ENCODE assay signal across 21 cellular contexts in the genomic region with DNA sequence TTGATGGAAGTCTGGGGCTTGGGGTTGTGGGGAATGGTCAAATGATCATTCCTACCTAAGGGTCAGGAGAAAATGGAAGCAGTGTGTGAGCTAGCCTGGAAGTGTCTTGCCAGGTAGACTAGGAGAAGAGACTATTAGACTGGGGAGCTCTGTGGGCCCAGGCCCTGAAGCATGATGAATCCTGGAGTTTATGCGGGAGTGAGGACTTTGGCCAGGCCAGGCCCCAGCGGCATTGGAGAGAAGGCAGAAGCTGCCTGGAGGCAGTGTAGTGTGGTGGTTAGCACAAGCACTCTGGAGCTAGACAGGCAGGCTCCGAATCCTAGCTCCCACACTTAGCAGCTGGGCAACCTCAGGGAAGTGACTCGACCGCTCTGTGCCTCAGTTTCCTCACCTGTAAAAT. TPM values are rescaled to one million over a fixed set of nuclear protein-coding genes. Genes with fewer than 3 reads are reported as not detected.
DNase-seq lines count a peak whose midpoint lies in the region; ATAC-seq and TF ChIP-seq lines count a peak whose summit lies in the region.
"Had no signal": no experiment of that assay in that cellular context is flagged by ENCODE, and none has a peak within 500 bp of the region (broad histone marks: within the 10 kb centered on the region; RNA-seq: fewer than 3 reads in every experiment).

No MANE protein-coding gene starts in this region.

- H3K23ac ChIP-seq in mesendoderm (ENCODE audit: low read length), result no peak overlapping the region

- H3K18ac ChIP-seq in mesendoderm (ENCODE audit: low read length), result no peak overlapping the region

- H3K27me3 ChIP-seq in mammary epithelial cell (ENCODE audit: insufficient read depth, low read length), result no peaks in the 10 kb centered on the region
- H3K27me3 ChIP-seq in mesendoderm (ENCODE audit: insufficient read depth, low read length, poor library complexity), result no peaks in the 10 kb centered on the region
- no peaks in the 10 kb centered on the region for H3K27me3 ChIP-seq in thyroid gland
- H3K27me3 ChIP-seq in effector memory CD4-positive, alpha-beta T cell (replicated peaks; ENCODE audit: control insufficient read depth, insufficient read depth, low read length, poor library complexity, severe bottlenecking), result no peaks in the 10 kb centered on the region
- H3K27me3 ChIP-seq: testis had no signal

- ATAC-seq in GM19397 (IDR thresholded peaks at IDR 0.05; ENCODE audit: unreplicated experiment), result no peak
- ATAC-seq in activated naive CD4-positive, alpha-beta T cell treated with anti-CD3 and anti-CD28 coated beads, Interleukin-2, amount 50 U/mL, for 72 hours, result no peak
- ATAC-seq: natural killer cell had no signal

- H2BK15ac ChIP-seq in mesendoderm (replicated peaks; ENCODE audit: low read depth), result no peak overlapping the region

- TF ChIP-seq CTCF in MCF 10A (IDR thresholded peaks at IDR 0.05; ENCODE audit: unreplicated experiment) (no peak), mammary epithelial cell (conservative IDR thresholded peaks at IDR 0.05 in 1 of 2, IDR thresholded peaks at IDR 0.05 in 1 of 2; ENCODE audit: extremely low read depth in 1 of 2, insufficient read depth in 1 of 2, low read depth in 1 of 2, low read length in 2 of 2) (no peak), RWPE1 (conservative IDR thresholded peaks at IDR 0.05; ENCODE audit: low read depth) (no peak), thyroid gland (IDR thresholded peaks at IDR 0.05) (no peak)

- H3K9me3 ChIP-seq in mammary epithelial cell (replicated peaks; ENCODE audit: insufficient read depth, low read length) (no peaks in the 10 kb centered on the region), thyroid gland (no peaks in the 10 kb centered on the region)
- no peaks in the 10 kb centered on the region for H3K9me3 ChIP-seq in effector memory CD4-positive, alpha-beta T cell (ENCODE audit: control insufficient read depth, low read length)
- H3K9me3 ChIP-seq: testis had no signal

- no peaks in the 10 kb centered on the region for H3K36me3 ChIP-seq in mammary epithelial cell (ENCODE audit: insufficient read depth, low read length)
- H3K36me3 ChIP-seq in mesendoderm (ENCODE audit: control insufficient read depth, insufficient read depth, low read length), result no peaks in the 10 kb centered on the region
- H3K36me3 ChIP-seq in thyroid gland, result peaks cover 0 to 4% of the 10 kb centered on the region in 2 donors
- no peaks in the 10 kb centered on the region for H3K36me3 ChIP-seq in effector memory CD4-positive, alpha-beta T cell (ENCODE audit: control insufficient read depth, insufficient read depth, low read length)
- H3K36me3 ChIP-seq: WERI-Rb-1 had no signal

- 100% methylated on average over 5 of the region's 5 CpGs for WGBS in mammary epithelial cell (ENCODE audit: low coverage, missing lambda C conversion rate)
- WGBS in mesendoderm (ENCODE audit: extremely low coverage, insufficient coverage, low lambda C conversion rate), result no CpG with 5 or more reads among the region's 5 CpGs
- WGBS in thyroid gland, 2 donors, result 97 to 100% methylated on average over 5 of the region's 5 CpGs

- H3K27ac Mint-ChIP-seq in MCF 10A (ENCODE audit: low read depth, unreplicated experiment), result peak overlapping the region; percentile 84
- H3K27ac Mint-ChIP-seq in activated naive CD4-positive, alpha-beta T cell treated with anti-CD3 and anti-CD28 coated beads, Interleukin-2, amount 50 U/mL, for 72 hours, result peak overlapping the region in 1 of 2 donors; percentile 74
- H3K27ac Mint-ChIP-seq: activated naive CD8-positive, alpha-beta T cell treated with anti-CD3 and anti-CD28 coated beads, Interleukin-2, amount 10 ng/mL, durations not matched to agents 7 days and 5 days; activated T-helper 2 cell treated with anti-CD3 and anti-CD28 coated beads, Interferon-gamma antibody, Interleukin-2, Interleukin-4, amounts not matched to agents 10 μg/mL and 5 μg/mL and 100 μg/mL, durations not matched to agents 14 hours and 24 hours and 36 hours; natural killer cell had no signal

- no peak overlapping the region for H2AFZ ChIP-seq in mammary epithelial cell (ENCODE audit: low read depth, low read length)

- no peak overlapping the region for H3K4me3 Mint-ChIP-seq in MCF 10A (ENCODE audit: unreplicated experiment)
- H3K4me3 Mint-ChIP-seq: activated naive CD8-positive, alpha-beta T cell treated with anti-CD3 and anti-CD28 coated beads, Interleukin-2, amount 10 ng/mL, durations not matched to agents 7 days and 5 days; natural killer cell had no signal

- no peaks in the 10 kb centered on the region for H3K9me3 Mint-ChIP-seq in MCF 10A (ENCODE audit: unreplicated experiment)
- no peaks in the 10 kb centered on the region for H3K9me3 Mint-ChIP-seq in activated naive CD4-positive, alpha-beta T cell treated with anti-CD3 and anti-CD28 coated beads, Interleukin-2, amount 50 U/mL, for 72 hours
- H3K9me3 Mint-ChIP-seq: activated naive CD8-positive, alpha-beta T cell treated with anti-CD3 and anti-CD28 coated beads, Interleukin-2, amount 10 ng/mL, durations not matched to agents 7 days and 5 days; activated T-helper 2 cell treated with anti-CD3 and anti-CD28 coated beads, Interferon-gamma antibody, Interleukin-2, Interleukin-4, amounts not matched to agents 10 μg/mL and 5 μg/mL and 100 μg/mL, durations not matched to agents 14 hours and 24 hours and 36 hours; natural killer cell had no signal

- in situ Hi-C loops in mammary epithelial cell (cut with MboI; ENCODE audit: low sequenced_read_pairs in 2 of 2), result no loop called here

- intact Hi-C loops in MCF 10A (cut with micrococcal nuclease) (no loop called here), mammary epithelial cell (cut with micrococcal nuclease) (no loop called here), thyroid gland (cut with DNase I) (no loop called here)

- POLR2A ChIA-PET in MCF 10A (lab: Yijun Ruan, JAX) (interaction anchor here (2.0 kb wide), 1 partner anchor 10 kb away, joined by 5 read pairs; no protein-coding TSS in a partner anchor), RWPE1 (lab: Yijun Ruan, JAX; ENCODE audit: low non-redundant PET) (no interaction called here)

- no peak overlapping the region for H3K4ac ChIP-seq in mesendoderm (ENCODE audit: low read depth, low read length)

- no peaks in the 10 kb centered on the region for H4K20me1 ChIP-seq in mammary epithelial cell (ENCODE audit: insufficient read depth, low read length)

- CTCF ChIA-PET in MCF 10A (lab: Yijun Ruan, JAX) (interaction anchor here (0.6 kb wide), 2 partner anchors 22 to 390 kb away, joined by 3 to 6 read pairs; no protein-coding TSS in a partner anchor), mammary epithelial cell (lab: Charles Lee; ENCODE audit: low non-redundant PET) (no interaction called here), RWPE1 (lab: Yijun Ruan, JAX) (interaction anchor here (0.8 to 0.9 kb wide), 2 partner anchors 137 to 462 kb away, joined by 3 to 4 read pairs; no protein-coding TSS in a partner anchor)

- H3K27ac ChIP-seq in mammary epithelial cell (ENCODE audit: insufficient read depth, low read depth, low read length) (no peak overlapping the region), RWPE1 (peak overlapping the region; percentile 94), mesendoderm (ENCODE audit: low read depth, low read length) (no peak overlapping the region), thyroid gland (peak overlapping the region in 2 of 3 donors; percentile 3 to 93)
- no peak overlapping the region for H3K27ac ChIP-seq in effector memory CD4-positive, alpha-beta T cell (ENCODE audit: insufficient read depth, low read length, poor library complexity, severe bottlenecking)
- H3K27ac ChIP-seq: 22Rv1, SK-N-MC, testis, WERI-Rb-1 had no signal

- no peak overlapping the region for H2BK120ac ChIP-seq in mesendoderm (ENCODE audit: low read depth, low read length)

- H3K9ac ChIP-seq in mammary epithelial cell (ENCODE audit: insufficient read depth, low read length) (no peak overlapping the region), mesendoderm (ENCODE audit: low read length) (no peak overlapping the region)

- no peak overlapping the region for H3K4me3 ChIP-seq in mammary epithelial cell (replicated peaks in 1 of 3; ENCODE audit: insufficient read depth in 1 of 3, low read depth in 2 of 3, low read length in 3 of 3)
- no peak overlapping the region for H3K4me3 ChIP-seq in mesendoderm (ENCODE audit: low read length)
- no peak overlapping the region for H3K4me3 ChIP-seq in thyroid gland (replicated peaks in 1 of 3)
- H3K4me3 ChIP-seq in effector memory CD4-positive, alpha-beta T cell (ENCODE audit: insufficient read depth, low read depth, low read length, poor library complexity, severe bottlenecking), result no peak overlapping the region
- H3K4me3 ChIP-seq: SK-N-MC, testis had no signal

- no peak overlapping the region for H4K5ac ChIP-seq in mesendoderm (ENCODE audit: low read length)

- no peaks in the 10 kb centered on the region for H3K36me3 Mint-ChIP-seq in MCF 10A (ENCODE audit: insufficient read depth, unreplicated experiment)
- no peaks in the 10 kb centered on the region for H3K36me3 Mint-ChIP-seq in activated naive CD4-positive, alpha-beta T cell treated with anti-CD3 and anti-CD28 coated beads, Interleukin-2, amount 50 U/mL, for 72 hours
- H3K36me3 Mint-ChIP-seq: activated naive CD8-positive, alpha-beta T cell treated with anti-CD3 and anti-CD28 coated beads, Interleukin-2, amount 10 ng/mL, durations not matched to agents 7 days and 5 days; natural killer cell had no signal

- H2AK5ac ChIP-seq in mesendoderm (ENCODE audit: low read length), result peak overlapping the region; percentile 14

- no peak for DNase-seq in MCF 10A (ENCODE audit: unreplicated experiment)
- no peak for DNase-seq in mammary epithelial cell
- no peak for DNase-seq in RWPE1 (ENCODE audit: low spot score)
- DNase-seq in mesendoderm, result no peak
- DNase-seq in thyroid gland, result no peak
- DNase-seq in effector memory CD4-positive, alpha-beta T cell, result no peak
- no peak for DNase-seq in activated naive CD4-positive, alpha-beta T cell treated with anti-CD3 and anti-CD28 coated beads, Interleukin-2, amount 50 U/mL, for 72 hours (ENCODE audit: low spot score in 2 of 2)
- DNase-seq: activated CD8-positive, alpha-beta memory T cell treated with anti-CD3 and anti-CD28 coated beads, Interleukin-2, amount 50 U/mL, for 4 hours; activated naive CD8-positive, alpha-beta T cell treated with anti-CD3 and anti-CD28 coated beads, Interleukin-2, amount 10 ng/mL, durations not matched to agents 7 days and 5 days; DND-41; GOT3; natural killer cell; NCI-H1417; NCI-H510A; NK-92 treated with Interleukin-12 subunit alpha and Interleukin-12 subunit beta, amount 100 ng/mL, for 24 hours; testis; WERI-Rb-1 had no signal

- peak overlapping the region; percentile 8 for H2BK5ac ChIP-seq in mesendoderm (ENCODE audit: low read length)

- dilution Hi-C loops in mammary epithelial cell (cut with HindIII; ENCODE audit: low sequenced_read_pairs), result no loop called here

- peak overlapping the region; percentile 17 for H3K56ac ChIP-seq in mesendoderm (ENCODE audit: low read length)

- H3K4me1 Mint-ChIP-seq in MCF 10A (ENCODE audit: insufficient read depth, unreplicated experiment), result peaks cover 34% of the 10 kb centered on the region

- H3K79me2 ChIP-seq in mammary epithelial cell (ENCODE audit: insufficient read depth, low read length), result peaks cover 94% of the 10 kb centered on the region
- H3K79me2 ChIP-seq in mesendoderm (ENCODE audit: control insufficient read depth, insufficient read depth, low read length), result peaks cover 87% of the 10 kb centered on the region

- H3K4me1 ChIP-seq in mammary epithelial cell (ENCODE audit: insufficient read depth, low read length), result peaks cover 36% of the 10 kb centered on the region
- H3K4me1 ChIP-seq in mesendoderm (ENCODE audit: control insufficient read depth, low read depth, low read length), result peaks cover 24% of the 10 kb centered on the region
- peaks cover 88 to 100% of the 10 kb centered on the region in 2 donors for H3K4me1 ChIP-seq in thyroid gland
- H3K4me1 ChIP-seq in effector memory CD4-positive, alpha-beta T cell (ENCODE audit: control insufficient read depth, insufficient read depth, low read length, poor library complexity, severe bottlenecking), result peaks cover 21% of the 10 kb centered on the region

- no TSS peak for BruUV-seq in MCF 10A (replicated peaks; lab: Mats Ljungman, UMichigan)
- BruUV-seq in mammary epithelial cell (replicated peaks; lab: Mats Ljungman, UMichigan), result no TSS peak

- peaks cover 55% of the 10 kb centered on the region for H3K79me1 ChIP-seq in mesendoderm (ENCODE audit: low read length)

- H3K4me2 ChIP-seq in mammary epithelial cell (ENCODE audit: insufficient read depth, low read depth, low read length), result no peak overlapping the region
- H3K4me2 ChIP-seq in mesendoderm (ENCODE audit: low read length), result no peak overlapping the region

- no peak overlapping the region for H4K8ac ChIP-seq in mesendoderm (ENCODE audit: low read depth, low read length)

- H3K27me3 Mint-ChIP-seq in MCF 10A (ENCODE audit: insufficient read depth, unreplicated experiment), result no peaks in the 10 kb centered on the region
- H3K27me3 Mint-ChIP-seq: activated naive CD8-positive, alpha-beta T cell treated with anti-CD3 and anti-CD28 coated beads, Interleukin-2, amount 10 ng/mL, durations not matched to agents 7 days and 5 days had no signal

- no peak for TF ChIP-seq POLR2A in thyroid gland (IDR thresholded peaks at IDR 0.05)

RNA-seq across cellular contexts. Expression of a gene that starts 29.3 kb away (rescaled TPM):
- total RNA-seq in MCF 10A (2022) (15.5 and 20.3 TPM in 2 replicates), mammary epithelial cell (10 to 100 TPM; 22.3 to 25.0 TPM), thyroid gland (100 to 1,000 TPM in 2 of 4 donors, 10 to 100 TPM in 2; 59.9 to 128 (median 94.4) TPM)
- 5.9 TPM for polyA plus RNA-seq in mammary epithelial cell
- 16.3 TPM for polyA minus RNA-seq in mammary epithelial cell
- 23.7 TPM for polyA plus RNA-seq in mesendoderm (2013, experiment 1 of 2)
- polyA plus RNA-seq in mesendoderm (2013, experiment 2 of 2), result 23.1 TPM
- total RNA-seq in activated naive CD4-positive, alpha-beta T cell treated with anti-CD3 and anti-CD28 coated beads, Interleukin-2, amount 50 U/mL, for 72 hours, result 10 to 100 TPM; 16.1 to 42.7 TPM

Comparison
In these comparisons a context has a peak if more than half of its experiments do, and no peak if none do; other contexts are left out.
1. H3K27ac ChIP-seq: peak in RWPE1 (single experiment) and thyroid gland (2 of 3); none in mammary epithelial cell (single experiment), mesendoderm (single experiment) and effector memory CD4-positive, alpha-beta T cell (single experiment).